30 cellular contexts compared by ENCODE assay signal in genomic region chr15:80800067-80800466, GRCh38. TPM values are rescaled to one million over a fixed set of nuclear protein-coding genes. Genes with fewer than 3 reads are reported as not detected.
"Had no signal": no experiment of that assay in that cellular context is flagged by ENCODE, and none has a peak within 500 bp of the region (broad histone marks: within the 10 kb centered on the region; RNA-seq: fewer than 3 reads in every experiment).

No MANE protein-coding gene starts in this region.

- DNase-seq: activated CD4-positive, alpha-beta T cell treated with anti-CD3 and anti-CD28 coated beads for 36 hours; activated CD4-positive, alpha-beta T cell treated with anti-CD3 and anti-CD28 coated beads, Interleukin-2, amount 10 ng/mL, durations not matched to agents 7 days and 5 days; activated CD4-positive, alpha-beta T cell treated with anti-CD3 and anti-CD28 coated beads, Interleukin-2, amount 50 U/mL, for 48 hours; activated CD8-positive, alpha-beta T cell treated with anti-CD3 and anti-CD28 coated beads, Interleukin-2, amount 10 ng/mL, durations not matched to agents 7 days and 5 days; activated gamma-delta T cell; activated naive CD4-positive, alpha-beta T cell treated with Interleukin-2 at 50 U/mL for 16 hours; activated T-cell treated with anti-CD3 and anti-CD28 coated beads, Interleukin-2, amount 50 U/mL, for 24 hours; adrenal gland; body of pancreas; caudate nucleus; cerebellar nuclear complex; NCI-H1105; NCI-H1417 treated with DMSO at 0.1 percent for 48 hours; NCI-H187 treated with DMSO at 0.1 percent for 48 hours; NCI-H2081; NCI-H2171 treated with DMSO at 0.1 percent for 48 hours; NCI-H2227 treated with DMSO at 0.1 percent for 48 hours; NCI-H446 treated with DMSO at 0.1 percent for 48 hours; NCI-H524; Peyer's patch; Right ventricle myocardium superior; SW 1271; T1000 had no signal

- H3K4me3 ChIP-seq: adrenal gland, body of pancreas, breast epithelium, K562, Peyer's patch had no signal

- H3K36me3 ChIP-seq: adrenal gland, breast epithelium, Peyer's patch had no signal

- H3K27ac Mint-ChIP-seq: activated CD4-positive, alpha-beta T cell treated with anti-CD3 and anti-CD28 coated beads for 36 hours; activated CD4-positive, alpha-beta T cell treated with anti-CD3 and anti-CD28 coated beads, Interleukin-2, amount 10 ng/mL, durations not matched to agents 7 days and 5 days; activated CD8-positive, alpha-beta T cell treated with anti-CD3 and anti-CD28 coated beads, Interleukin-2, amount 10 ng/mL, durations not matched to agents 7 days and 5 days; activated T-cell treated with anti-CD3 and anti-CD28 coated beads, Interleukin-2, amount 50 U/mL, for 24 hours; activated T-helper 2 cell treated with anti-CD3 and anti-CD28 coated beads, Interferon-gamma antibody, Interleukin-2, Interleukin-4, amounts not matched to agents 10 μg/mL and 5 μg/mL and 100 μg/mL, durations not matched to agents 14 hours and 24 hours and 36 hours had no signal

- H3K27ac ChIP-seq: adrenal gland, body of pancreas, breast epithelium, Peyer's patch, RWPE1 had no signal

- H3K9me3 ChIP-seq: adrenal gland, body of pancreas, breast epithelium, Peyer's patch had no signal

- ATAC-seq: activated CD4-positive, alpha-beta T cell treated with anti-CD3 and anti-CD28 coated beads for 36 hours; activated CD4-positive, CD25-positive, alpha-beta regulatory T cell treated with anti-CD3 and anti-CD28 coated beads, Interleukin-2, amount 50 U/mL, for 24 hours; activated CD8-positive, alpha-beta T cell treated with anti-CD3 and anti-CD28 coated beads, Interleukin-2, amount 10 ng/mL, durations not matched to agents 7 days and 5 days; body of pancreas; K562 had no signal

- H3K4me1 ChIP-seq: adrenal gland, breast epithelium, Peyer's patch had no signal

- H3K36me3 Mint-ChIP-seq: activated naive CD4-positive, alpha-beta T cell treated with anti-CD3 and anti-CD28 coated beads, Interleukin-2, amount 50 U/mL, for 24 hours had no signal

- H3K27me3 Mint-ChIP-seq: activated CD4-positive, alpha-beta T cell treated with anti-CD3 and anti-CD28 coated beads for 36 hours had no signal

- H3K9me3 Mint-ChIP-seq: activated naive CD4-positive, alpha-beta T cell treated with anti-CD3 and anti-CD28 coated beads, Interleukin-2, amount 50 U/mL, for 24 hours had no signal

- H3K4me3 Mint-ChIP-seq: activated CD4-positive, alpha-beta T cell treated with anti-CD3 and anti-CD28 coated beads for 36 hours; activated CD4-positive, alpha-beta T cell treated with anti-CD3 and anti-CD28 coated beads, Interleukin-2, amount 10 ng/mL, durations not matched to agents 7 days and 5 days; activated CD8-positive, alpha-beta T cell treated with anti-CD3 and anti-CD28 coated beads, Interleukin-2, amount 10 ng/mL, durations not matched to agents 7 days and 5 days; activated naive CD4-positive, alpha-beta T cell treated with anti-CD3 and anti-CD28 coated beads, Interleukin-2, amount 50 U/mL, for 24 hours; activated T-cell treated with anti-CD3 and anti-CD28 coated beads, Interleukin-2, amount 50 U/mL, for 24 hours had no signal

- H3K27me3 ChIP-seq: adrenal gland, body of pancreas, breast epithelium, Peyer's patch had no signal

RNA-seq across cellular contexts. Expression of gene CEMIP, which starts 20.9 kb away (rescaled TPM):
- total RNA-seq: activated CD4-positive, alpha-beta T cell treated with anti-CD3 and anti-CD28 coated beads, Interleukin-2, amount 10 ng/mL, durations not matched to agents 7 days and 5 days; activated CD8-positive, alpha-beta T cell treated with anti-CD3 and anti-CD28 coated beads, Interleukin-2, amount 10 ng/mL, durations not matched to agents 7 days and 5 days; Right ventricle myocardium superior; T-helper 1 cell treated with Interleukin-12 subunit alpha and Interleukin-12 subunit beta and Interleukin-4 antibody, amounts not matched to agents 30 ng/mL and 1 ng/mL, for 36 hours had no signal
- polyA plus RNA-seq: K562 had no signal
